In genomic region chr22:31097941-31098632, GRCh38 we compare ENCODE assay signal across 22 cellular contexts. TPM values are rescaled to one million over a fixed set of nuclear protein-coding genes. Genes with fewer than 3 reads are reported as not detected.
DNase-seq lines count a peak whose midpoint lies in the region; ATAC-seq, FAIRE-seq and TF ChIP-seq lines count a peak whose summit lies in the region.
"Had no signal": no experiment of that assay in that cellular context is flagged by ENCODE, and none has a peak within 500 bp of the region (broad histone marks: within the 10 kb centered on the region; RNA-seq: fewer than 3 reads in every experiment).

No MANE protein-coding gene starts in this region.

- no peaks in the 10 kb centered on the region for H3K27me3 Mint-ChIP-seq in Caco-2 (ENCODE audit: insufficient read depth, unreplicated experiment)
- H3K27me3 Mint-ChIP-seq: activated naive CD8-positive, alpha-beta T cell treated with anti-CD3 and anti-CD28 coated beads, Interleukin-2, amount 10 ng/mL, durations not matched to agents 7 days and 5 days had no signal

- H3K4me2 ChIP-seq in osteoblast (ENCODE audit: insufficient read depth, low read length): no peak overlapping the region

- H3K4me1 ChIP-seq in HUES64 (ENCODE audit: insufficient read depth, low read length) (no peaks in the 10 kb centered on the region), esophagus squamous epithelium (peaks cover 12 to 74% (median 16%) of the 10 kb centered on the region in 3 donors), osteoblast (ENCODE audit: insufficient read depth, low read length) (peaks cover 14% of the 10 kb centered on the region), Caco-2 (no peaks in the 10 kb centered on the region)

- H3K27ac Mint-ChIP-seq in Caco-2 (ENCODE audit: unreplicated experiment): no peak overlapping the region
- H3K27ac Mint-ChIP-seq: activated naive CD8-positive, alpha-beta T cell treated with anti-CD3 and anti-CD28 coated beads, Interleukin-2, amount 10 ng/mL, durations not matched to agents 7 days and 5 days; activated T-helper 1 cell treated with anti-CD3 and anti-CD28 coated beads, Interleukin-12 subunit alpha, Interleukin-12 subunit beta, Interleukin-2, Interleukin-4 antibody, amounts not matched to agents 30 ng/mL and 10 ng/mL and 1 ng/mL, durations not matched to agents 14 hours and 24 hours and 36 hours; T-helper 1 cell treated with Interleukin-12 subunit alpha and Interleukin-12 subunit beta and Interleukin-4 antibody, amounts not matched to agents 30 μg/mL and 1 μg/mL, for 36 hours had no signal

- peaks cover 31% of the 10 kb centered on the region for H3K79me2 ChIP-seq in osteoblast (ENCODE audit: insufficient read depth, low read length)

- CTCF ChIA-PET in Caco-2 (lab: Charles Lee): no interaction called here

- H3K4me3 ChIP-seq in HUES64 (ENCODE audit: low read length): peak overlapping the region; percentile 19; the same call in 1 of the 2 replicates
- H3K4me3 ChIP-seq in esophagus squamous epithelium: no peak overlapping the region
- no peak overlapping the region for H3K4me3 ChIP-seq in osteoblast (ENCODE audit: insufficient read depth, low read length)
- H3K4me3 ChIP-seq in Caco-2 (ENCODE audit: low read depth, low read length): no peak overlapping the region
- H3K4me3 ChIP-seq: SJSA1 had no signal

- ATAC-seq in HG02970 (IDR thresholded peaks at IDR 0.05; ENCODE audit: low FRiP score, unreplicated experiment): no peak

- TF ChIP-seq POLR2A in esophagus squamous epithelium (IDR thresholded peaks at IDR 0.05) (no peak), H54 (IDR thresholded peaks at IDR 0.05; ENCODE audit: low read depth, low read length) (no peak)

- FAIRE-seq in H54 (lab: Jason Lieb, UNC): no peak

- DNase-seq in esophagus squamous epithelium (lab: John Stamatoyannopoulos, UW) (no peak), osteoblast (ENCODE audit: insufficient read length, low spot score, missing footprints) (peak; percentile 85), H54 (ENCODE audit: insufficient read length, low spot score) (no peak), Caco-2 (no peak), ecto neural progenitor cell (ENCODE audit: low spot score) (no peak)
- DNase-seq: ACHN; activated CD4-positive, alpha-beta T cell treated with anti-CD3 and anti-CD28 coated beads for 48 hours; activated naive CD8-positive, alpha-beta T cell treated with anti-CD3 and anti-CD28 coated beads, Interleukin-2, amount 10 ng/mL, durations not matched to agents 7 days and 5 days; C1 segment of cervical spinal cord; EL; KG1; midbrain; NCI-H187; NCI-H345 had no signal

- H3K27me3 ChIP-seq in HUES64 (ENCODE audit: insufficient read depth, low read length) (no peaks in the 10 kb centered on the region), esophagus squamous epithelium (no peaks in the 10 kb centered on the region), osteoblast (ENCODE audit: insufficient read depth, low read length) (no peaks in the 10 kb centered on the region), Caco-2 (replicated peaks; ENCODE audit: control insufficient read depth, insufficient read depth, low read length) (no peaks in the 10 kb centered on the region)
- H3K27me3 ChIP-seq: SJSA1 had no signal

- H4K20me1 ChIP-seq in osteoblast (ENCODE audit: insufficient read depth, low read length): peaks cover 16% of the 10 kb centered on the region

- H3K9me3 Mint-ChIP-seq in Caco-2 (ENCODE audit: unreplicated experiment): no peaks in the 10 kb centered on the region
- H3K9me3 Mint-ChIP-seq: activated naive CD8-positive, alpha-beta T cell treated with anti-CD3 and anti-CD28 coated beads, Interleukin-2, amount 10 ng/mL, durations not matched to agents 7 days and 5 days; activated T-helper 1 cell treated with anti-CD3 and anti-CD28 coated beads, Interleukin-12 subunit alpha, Interleukin-12 subunit beta, Interleukin-2, Interleukin-4 antibody, amounts not matched to agents 30 ng/mL and 10 ng/mL and 1 ng/mL, durations not matched to agents 14 hours and 24 hours and 36 hours; neural crest cell; T-helper 1 cell treated with Interleukin-12 subunit alpha and Interleukin-12 subunit beta and Interleukin-4 antibody, amounts not matched to agents 30 μg/mL and 1 μg/mL, for 36 hours had no signal

- no peak overlapping the region for H2AFZ ChIP-seq in osteoblast (ENCODE audit: low read length)

- 81% methylated on average over 10 of the region's 10 CpGs for WGBS in HUES64
- 73 to 74% methylated on average over 5 to 8 of the region's 10 CpGs for WGBS in esophagus squamous epithelium, 2 donors

- H3K36me3 ChIP-seq in HUES64 (ENCODE audit: insufficient read depth, low read length) (no peaks in the 10 kb centered on the region; the same call in 1 of the 2 replicates), esophagus squamous epithelium (peaks cover 35 to 83% (median 36%) of the 10 kb centered on the region in 3 donors), osteoblast (ENCODE audit: insufficient read depth, low read length) (peaks cover 84% of the 10 kb centered on the region), Caco-2 (ENCODE audit: control insufficient read depth, insufficient read depth, low read length) (no peaks in the 10 kb centered on the region; the same call in none of the 2 replicates)

- TF ChIP-seq CTCF in 22Rv1 (IDR thresholded peaks at IDR 0.05) (no peak), esophagus squamous epithelium (IDR thresholded peaks at IDR 0.05) (no peak), osteoblast (IDR thresholded peaks at IDR 0.05; ENCODE audit: extremely low read depth, low read depth, low read length) (no peak), Caco-2 (IDR thresholded peaks at IDR 0.05; ENCODE audit: insufficient read depth in 1 of 2, low read depth in 1 of 2, low read length in 1 of 2, severe bottlenecking in 1 of 2, unreplicated experiment in 1 of 2) (no peak)

- H3K4me1 Mint-ChIP-seq in Caco-2 (ENCODE audit: low read depth, unreplicated experiment): no peaks in the 10 kb centered on the region
- H3K4me1 Mint-ChIP-seq: neural crest cell had no signal

- intact Hi-C loops in esophagus squamous epithelium (cut with DNase I): no loop called here
- intact Hi-C loops in Caco-2 (cut with micrococcal nuclease; ENCODE audit: unreplicated experiment): no loop called here

- BruUV-seq in Caco-2 (replicated peaks; lab: Mats Ljungman, UMichigan): no TSS peak

- H3K9ac ChIP-seq in HUES64 (ENCODE audit: low read depth, low read length): no peak overlapping the region

- POLR2A ChIA-PET in Caco-2 (lab: Charles Lee): no interaction called here

- H3K4me3 Mint-ChIP-seq in Caco-2 (ENCODE audit: unreplicated experiment): no peak overlapping the region
- H3K4me3 Mint-ChIP-seq: activated naive CD8-positive, alpha-beta T cell treated with anti-CD3 and anti-CD28 coated beads, Interleukin-2, amount 10 ng/mL, durations not matched to agents 7 days and 5 days; activated T-helper 1 cell treated with anti-CD3 and anti-CD28 coated beads, Interleukin-12 subunit alpha, Interleukin-12 subunit beta, Interleukin-2, Interleukin-4 antibody, amounts not matched to agents 30 ng/mL and 10 ng/mL and 1 ng/mL, durations not matched to agents 14 hours and 24 hours and 36 hours; neural crest cell; T-helper 1 cell treated with Interleukin-12 subunit alpha and Interleukin-12 subunit beta and Interleukin-4 antibody, amounts not matched to agents 30 μg/mL and 1 μg/mL, for 36 hours had no signal

- H3K27ac ChIP-seq in 22Rv1 (peak overlapping the region; percentile 59), HUES64 (ENCODE audit: low read depth, low read length) (no peak overlapping the region), esophagus squamous epithelium (peak overlapping the region; percentile 59 to 95 (median 86)), osteoblast (ENCODE audit: low read depth, low read length) (no peak overlapping the region)
- H3K27ac ChIP-seq: HL-60, SJSA1 had no signal

- H3K9me3 ChIP-seq in HUES64 (ENCODE audit: insufficient read depth, low read depth, low read length) (no peaks in the 10 kb centered on the region), esophagus squamous epithelium (no peaks in the 10 kb centered on the region), osteoblast (ENCODE audit: low read depth, low read length) (no peaks in the 10 kb centered on the region), Caco-2 (no peaks in the 10 kb centered on the region)
- H3K9me3 ChIP-seq: SJSA1 had no signal

- H3K36me3 Mint-ChIP-seq in Caco-2 (ENCODE audit: insufficient read depth, unreplicated experiment): peaks cover 13% of the 10 kb centered on the region

RNA-seq across cellular contexts. Expression of gene SELENOM, which starts 9.3 kb away (rescaled TPM):
- 12.2 TPM for polyA plus RNA-seq in HUES64 (2013, experiment 1 of 2)
- 18.4 TPM for polyA plus RNA-seq in HUES64 (2013, experiment 2 of 2)
- 100 to 1,000 TPM in 2 of 4 donors, 10 to 100 TPM in 2; 13.3 to 291 (median 67.6) TPM for total RNA-seq in esophagus squamous epithelium
- total RNA-seq in osteoblast: 140 and 157 TPM in 2 replicates
- total RNA-seq in Caco-2 (2022): 1.3 and 2.0 TPM in 2 replicates

RNA-seq across cellular contexts. Expression of gene SMTN, which starts 17.0 kb away (rescaled TPM):
- polyA plus RNA-seq in HUES64 (2013, experiment 1 of 2): 9.7 TPM
- polyA plus RNA-seq in HUES64 (2013, experiment 2 of 2): 13.7 TPM
- 100 to 1,000 TPM in 1 of 4 donors, 10 to 100 TPM in 3; 28.2 to 158 (median 45.8) TPM for total RNA-seq in esophagus squamous epithelium
- 30.6 and 31.5 TPM in 2 replicates for total RNA-seq in osteoblast
- total RNA-seq in Caco-2 (2022): 69.8 and 71.0 TPM in 2 replicates

RNA-seq across cellular contexts. Expression of gene INPP5J, which starts 24.7 kb away (rescaled TPM):
- polyA plus RNA-seq in HUES64 (2013, experiment 1 of 2): 1.9 TPM
- 2.1 TPM for polyA plus RNA-seq in HUES64 (2013, experiment 2 of 2)
- 1 to 10 TPM in 2 of 4 donors, under 1 TPM in 2; 0.22 to 2.4 (median 0.84) TPM for total RNA-seq in esophagus squamous epithelium
- under 0.01 and 0.36 TPM in 2 replicates for total RNA-seq in osteoblast
- 6.8 and 7.8 TPM in 2 replicates for total RNA-seq in Caco-2 (2022)
- total RNA-seq: activated T-helper 1 cell treated with anti-CD3 and anti-CD28 coated beads, Interleukin-12 subunit alpha, Interleukin-12 subunit beta, Interleukin-2, Interleukin-4 antibody, amounts not matched to agents 30 ng/mL and 10 ng/mL and 1 ng/mL, durations not matched to agents 14 hours and 24 hours and 36 hours had no signal

RNA-seq across cellular contexts. Expression of gene PLA2G3, which starts 42.2 kb away (rescaled TPM):
- 16.8 TPM for polyA plus RNA-seq in HUES64 (2013, experiment 1 of 2)
- polyA plus RNA-seq in HUES64 (2013, experiment 2 of 2): 18.3 TPM
- total RNA-seq in esophagus squamous epithelium (10 to 100 TPM in 1 of 4 donors, 1 to 10 TPM in 3; 5.0 to 27.0 (median 7.8) TPM), osteoblast (0.29 and 0.36 TPM in 2 replicates), Caco-2 (2022) (not detected in 2 replicates)
- total RNA-seq: activated naive CD8-positive, alpha-beta T cell treated with anti-CD3 and anti-CD28 coated beads, Interleukin-2, amount 10 ng/mL, durations not matched to agents 7 days and 5 days; activated T-helper 1 cell treated with anti-CD3 and anti-CD28 coated beads, Interleukin-12 subunit alpha, Interleukin-12 subunit beta, Interleukin-2, Interleukin-4 antibody, amounts not matched to agents 30 ng/mL and 10 ng/mL and 1 ng/mL, durations not matched to agents 14 hours and 24 hours and 36 hours; SJSA1 had no signal

Comparison
In these comparisons a context has a peak if more than half of its experiments do, and no peak if none do; other contexts are left out.
1. H3K27ac ChIP-seq: peak in 22Rv1 (single experiment) and esophagus squamous epithelium (4 of 4); none in HUES64 (single experiment) and osteoblast (single experiment).